ENCODE assay signal across 8 cellular contexts in the genomic region with DNA sequence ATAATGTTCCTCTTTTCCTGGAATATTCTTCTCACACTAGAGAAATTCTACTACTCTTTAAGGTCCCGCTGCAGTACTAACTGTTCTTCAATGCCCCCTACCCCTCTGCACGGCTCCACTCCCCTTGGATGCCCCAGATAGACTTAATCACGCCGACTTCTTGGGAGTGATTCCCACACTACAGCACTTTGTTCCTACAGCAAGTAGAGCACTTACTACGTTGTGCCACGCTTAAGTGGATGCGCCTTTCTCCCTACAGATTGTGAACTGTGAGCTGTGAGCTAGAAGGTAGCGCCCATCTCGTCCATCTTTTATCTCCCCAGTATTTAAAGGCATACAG. TPM values are rescaled to one million over a fixed set of nuclear protein-coding genes. Genes with fewer than 3 reads are reported as not detected.
A peak's percentile ranks its signal among the peaks of the same experiment; 100 is the strongest.
DNase-seq lines count a peak whose midpoint lies in the region; ATAC-seq and TF ChIP-seq lines count a peak whose summit lies in the region.

No MANE protein-coding gene starts in this region.

- H3K27ac Mint-ChIP-seq in T-helper 1 cell treated with Interleukin-12 subunit alpha and Interleukin-12 subunit beta and Interleukin-4 antibody, amounts not matched to agents 30 μg/mL and 1 μg/mL, for 36 hours = peak overlapping the region; percentile 90
- peak overlapping the region; percentile 96 for H3K27ac Mint-ChIP-seq in activated T-helper 17 cell treated with anti-CD3 and anti-CD28 coated beads, Interleukin-2, amount 50 U/mL, for 72 hours

- ATAC-seq in activated T-helper 17 cell treated with anti-CD3 and anti-CD28 coated beads, Interleukin-2, amount 50 U/mL, for 72 hours (replicated peaks) = no peak
- ATAC-seq in HG03457 (IDR thresholded peaks at IDR 0.05; ENCODE audit: unreplicated experiment) = no peak

- H3K9me3 Mint-ChIP-seq in T-helper 1 cell treated with Interleukin-12 subunit alpha and Interleukin-12 subunit beta and Interleukin-4 antibody, amounts not matched to agents 30 μg/mL and 1 μg/mL, for 36 hours = peaks cover 36% of the 10 kb centered on the region
- H3K9me3 Mint-ChIP-seq in activated T-helper 17 cell treated with anti-CD3 and anti-CD28 coated beads, Interleukin-2, amount 50 U/mL, for 72 hours = peaks cover 7% of the 10 kb centered on the region

- H3K36me3 ChIP-seq in kidney epithelial cell (ENCODE audit: control insufficient read depth, insufficient read depth, low read length) = peaks cover 4% of the 10 kb centered on the region

- no peak for DNase-seq in T-helper 1 cell
- no peak for DNase-seq in kidney epithelial cell (ENCODE audit: low read depth)
- no peak for DNase-seq in substantia nigra (lab: John Stamatoyannopoulos, UW)
- DNase-seq in SKM-1 (lab: John Stamatoyannopoulos, UW; ENCODE audit: unreplicated experiment) = no peak
- DNase-seq in GM19238 (ENCODE audit: insufficient read length, low spot score) = no peak

- peak overlapping the region; percentile 69 for H3K4me3 ChIP-seq in kidney epithelial cell (ENCODE audit: low read depth, low read length)

- H3K27ac ChIP-seq in substantia nigra (ENCODE audit: low read depth, low read length, poor library complexity, severe bottlenecking) = peak overlapping the region; percentile 99

- no peaks in the 10 kb centered on the region for H3K27me3 Mint-ChIP-seq in T-helper 1 cell treated with Interleukin-12 subunit alpha and Interleukin-12 subunit beta and Interleukin-4 antibody, amounts not matched to agents 30 μg/mL and 1 μg/mL, for 36 hours (ENCODE audit: low read depth)
- no peaks in the 10 kb centered on the region for H3K27me3 Mint-ChIP-seq in activated T-helper 17 cell treated with anti-CD3 and anti-CD28 coated beads, Interleukin-2, amount 50 U/mL, for 72 hours

- H3K27me3 ChIP-seq in kidney epithelial cell (ENCODE audit: control insufficient read depth, insufficient read depth, low read length) = no peaks in the 10 kb centered on the region

- TF ChIP-seq CTCF in kidney epithelial cell (IDR thresholded peaks at IDR 0.05; ENCODE audit: insufficient read depth, low read length, poor library complexity, severe bottlenecking) = no peak

- peaks cover 33% of the 10 kb centered on the region for H3K4me1 Mint-ChIP-seq in T-helper 1 cell treated with Interleukin-12 subunit alpha and Interleukin-12 subunit beta and Interleukin-4 antibody, amounts not matched to agents 30 μg/mL and 1 μg/mL, for 36 hours (ENCODE audit: low read depth)
- H3K4me1 Mint-ChIP-seq in activated T-helper 17 cell treated with anti-CD3 and anti-CD28 coated beads, Interleukin-2, amount 50 U/mL, for 72 hours = peaks cover 16% of the 10 kb centered on the region

- peak overlapping the region; percentile 97 for H3K4me3 Mint-ChIP-seq in T-helper 1 cell treated with Interleukin-12 subunit alpha and Interleukin-12 subunit beta and Interleukin-4 antibody, amounts not matched to agents 30 μg/mL and 1 μg/mL, for 36 hours
- H3K4me3 Mint-ChIP-seq in activated T-helper 17 cell treated with anti-CD3 and anti-CD28 coated beads, Interleukin-2, amount 50 U/mL, for 72 hours = peak overlapping the region; percentile 89

- H3K36me3 Mint-ChIP-seq in T-helper 1 cell treated with Interleukin-12 subunit alpha and Interleukin-12 subunit beta and Interleukin-4 antibody, amounts not matched to agents 30 μg/mL and 1 μg/mL, for 36 hours (ENCODE audit: low read depth) = peaks cover 41% of the 10 kb centered on the region
- H3K36me3 Mint-ChIP-seq in activated T-helper 17 cell treated with anti-CD3 and anti-CD28 coated beads, Interleukin-2, amount 50 U/mL, for 72 hours (ENCODE audit: low read depth) = peaks cover 56% of the 10 kb centered on the region

RNA-seq across cellular contexts. Expression of a gene that starts 2.2 kb away (rescaled TPM):
- 10 to 100 TPM in 1 of 2 donors, 1 to 10 TPM in 1; 4.7 to 10.7 TPM for total RNA-seq in activated T-helper 17 cell treated with anti-CD3 and anti-CD28 coated beads, Interleukin-2, amount 50 U/mL, for 72 hours
- 7.3 and 11.7 TPM in 2 replicates for total RNA-seq in kidney epithelial cell

RNA-seq across cellular contexts. Expression of a gene that starts 23.3 kb away (rescaled TPM):
- 100 to 1,000 TPM; 110 to 193 TPM for total RNA-seq in activated T-helper 17 cell treated with anti-CD3 and anti-CD28 coated beads, Interleukin-2, amount 50 U/mL, for 72 hours
- 75.7 and 82.2 TPM in 2 replicates for total RNA-seq in kidney epithelial cell

RNA-seq across cellular contexts. Expression of a gene that starts 57.1 kb away (rescaled TPM):
- 10 to 100 TPM in 1 of 2 donors, 1 to 10 TPM in 1; 1.3 to 33.2 TPM for total RNA-seq in activated T-helper 17 cell treated with anti-CD3 and anti-CD28 coated beads, Interleukin-2, amount 50 U/mL, for 72 hours
- 3.7 and 6.8 TPM in 2 replicates for total RNA-seq in kidney epithelial cell
